12 cellular contexts compared by ENCODE assay signal in genomic region chr5:69238760-69239251, GRCh38. TPM values are rescaled to one million over a fixed set of nuclear protein-coding genes. Genes with fewer than 3 reads are reported as not detected.
DNase-seq lines count a peak whose midpoint lies in the region; ATAC-seq and TF ChIP-seq lines count a peak whose summit lies in the region.
"Had no signal": no experiment of that assay in that cellular context is flagged by ENCODE, and none has a peak within 500 bp of the region (broad histone marks: within the 10 kb centered on the region; RNA-seq: fewer than 3 reads in every experiment).

No MANE protein-coding gene starts in this region.

- H3K79me2 ChIP-seq in ACC112 (ENCODE audit: control insufficient read depth, insufficient read depth, low read length, unreplicated experiment), result peaks cover 70% of the 10 kb centered on the region

- H2AFZ ChIP-seq in ACC112 (ENCODE audit: low read length, unreplicated experiment), result no peak overlapping the region

- no peaks in the 10 kb centered on the region for H3K27me3 Mint-ChIP-seq in activated T-cell treated with anti-CD3 and anti-CD28 coated beads, Interleukin-2, amount 50 U/mL, for 4 hours (ENCODE audit: low read depth)
- H3K27me3 Mint-ChIP-seq in activated CD8-positive, alpha-beta T cell treated with anti-CD3 and anti-CD28 coated beads for 36 hours, result no peaks in the 10 kb centered on the region
- H3K27me3 Mint-ChIP-seq: B cell had no signal

- H3K36me3 ChIP-seq in ACC112 (ENCODE audit: insufficient read depth, low read length), result peaks cover 26% of the 10 kb centered on the region

- H3K27me3 ChIP-seq in ACC112 (ENCODE audit: insufficient read depth, low read length), result no peaks in the 10 kb centered on the region

- no peak overlapping the region for H3K27ac Mint-ChIP-seq in activated CD8-positive, alpha-beta T cell treated with anti-CD3 and anti-CD28 coated beads for 36 hours
- H3K27ac Mint-ChIP-seq: B cell had no signal

- TF ChIP-seq CTCF in activated CD8-positive, alpha-beta T cell treated with anti-CD3 and anti-CD28 coated beads for 36 hours (IDR thresholded peaks at IDR 0.05), result no peak

- POLR2A ChIA-PET in activated CD8-positive, alpha-beta T cell treated with anti-CD3 and anti-CD28 coated beads for 36 hours (lab: Charles Lee), result no interaction called here

- H3K27ac ChIP-seq in ACC112 (ENCODE audit: low read depth, low read length), result peak overlapping the region; percentile 88
- H3K27ac ChIP-seq: HL-60 had no signal

- H3K36me3 Mint-ChIP-seq in activated T-cell treated with anti-CD3 and anti-CD28 coated beads, Interleukin-2, amount 50 U/mL, for 4 hours (ENCODE audit: insufficient read depth), result peaks cover 37% of the 10 kb centered on the region
- H3K36me3 Mint-ChIP-seq in activated CD8-positive, alpha-beta T cell treated with anti-CD3 and anti-CD28 coated beads for 36 hours (ENCODE audit: low read depth), result peaks cover 38% of the 10 kb centered on the region

- H3K4me3 ChIP-seq in ACC112 (ENCODE audit: low read depth, low read length), result peak overlapping the region; percentile 50; the same call in 1 of the 2 replicates

- peaks cover 54% of the 10 kb centered on the region for H3K4me1 Mint-ChIP-seq in activated T-cell treated with anti-CD3 and anti-CD28 coated beads, Interleukin-2, amount 50 U/mL, for 4 hours (ENCODE audit: low read depth)
- peaks cover 52% of the 10 kb centered on the region for H3K4me1 Mint-ChIP-seq in activated CD8-positive, alpha-beta T cell treated with anti-CD3 and anti-CD28 coated beads for 36 hours (ENCODE audit: low read depth)

- ATAC-seq in activated T-cell treated with anti-CD3 and anti-CD28 coated beads, Interleukin-2, amount 50 U/mL, for 4 hours, result no peak
- no peak for ATAC-seq in activated CD8-positive, alpha-beta T cell treated with anti-CD3 and anti-CD28 coated beads for 36 hours
- ATAC-seq in GM21786 (IDR thresholded peaks at IDR 0.05; ENCODE audit: unreplicated experiment), result no peak

- H3K9me3 Mint-ChIP-seq in activated T-cell treated with anti-CD3 and anti-CD28 coated beads, Interleukin-2, amount 50 U/mL, for 4 hours, result no peaks in the 10 kb centered on the region
- H3K9me3 Mint-ChIP-seq in activated CD8-positive, alpha-beta T cell treated with anti-CD3 and anti-CD28 coated beads for 36 hours, result no peaks in the 10 kb centered on the region

- intact Hi-C loops in activated CD8-positive, alpha-beta T cell treated with anti-CD3 and anti-CD28 coated beads for 36 hours (cut with micrococcal nuclease), result no loop called here

- H3K4me3 Mint-ChIP-seq in activated T-cell treated with anti-CD3 and anti-CD28 coated beads, Interleukin-2, amount 50 U/mL, for 4 hours, result no peak overlapping the region
- H3K4me3 Mint-ChIP-seq in activated CD8-positive, alpha-beta T cell treated with anti-CD3 and anti-CD28 coated beads for 36 hours, result no peak overlapping the region
- H3K4me3 Mint-ChIP-seq: B cell had no signal

- CTCF ChIA-PET in activated CD8-positive, alpha-beta T cell treated with anti-CD3 and anti-CD28 coated beads for 36 hours (lab: Charles Lee), result no interaction called here

- DNase-seq in HPDE6-E6E7 (ENCODE audit: extremely low spot score) (peak; percentile 64), amniotic stem cell (lab: John Stamatoyannopoulos, UW) (peak; percentile 49), foreskin melanocyte (peak; percentile 14), COR-L47 (lab: John Stamatoyannopoulos, UW) (no peak)
- no peak for DNase-seq in activated T-cell treated with anti-CD3 and anti-CD28 coated beads, Interleukin-2, amount 50 U/mL, for 4 hours
- DNase-seq in activated CD8-positive, alpha-beta T cell treated with anti-CD3 and anti-CD28 coated beads for 36 hours, result no peak
- DNase-seq: cortex of kidney, NCI-H146 had no signal

- H3K4me1 ChIP-seq in ACC112 (ENCODE audit: control insufficient read depth, insufficient read depth, low read length, unreplicated experiment), result peaks cover 30% of the 10 kb centered on the region

RNA-seq across cellular contexts. Expression of gene CDK7, which starts 4.1 kb away (rescaled TPM):
- total RNA-seq in activated T-cell treated with anti-CD3 and anti-CD28 coated beads, Interleukin-2, amount 50 U/mL, for 4 hours, result 10 to 100 TPM; 39.9 to 52.4 (median 48.5) TPM
- 10 to 100 TPM; 40.6 to 46.2 TPM for total RNA-seq in activated CD8-positive, alpha-beta T cell treated with anti-CD3 and anti-CD28 coated beads for 36 hours

RNA-seq across cellular contexts. Expression of gene CENPH, which starts 49.4 kb away (rescaled TPM):
- total RNA-seq in activated T-cell treated with anti-CD3 and anti-CD28 coated beads, Interleukin-2, amount 50 U/mL, for 4 hours, result 10 to 100 TPM; 36.1 to 44.2 (median 41.6) TPM
- total RNA-seq in activated CD8-positive, alpha-beta T cell treated with anti-CD3 and anti-CD28 coated beads for 36 hours, result 10 to 100 TPM; 97.0 to 98.6 TPM

Comparison
In these comparisons a context has a peak if more than half of its experiments do, and no peak if none do; other contexts are left out.
1. DNase-seq: peak in HPDE6-E6E7 (single experiment), amniotic stem cell (single experiment) and foreskin melanocyte (single experiment); none in activated T-cell treated with anti-CD3 and anti-CD28 coated beads, Interleukin-2, amount 50 U/mL, for 4 hours (single experiment), activated CD8-positive, alpha-beta T cell treated with anti-CD3 and anti-CD28 coated beads for 36 hours (single experiment) and COR-L47 (single experiment).